In genomic region chr4:48445704-48446103, GRCh38 we compare ENCODE assay signal across 1 cellular context.
TF ChIP-seq lines count a peak whose summit lies in the region.

No MANE protein-coding gene starts in this region.

TF ChIP-seq in liver, 16 proteins besides CTCF, POLR2A, EP300 and RAD21 (continued from another document):
- TF ChIP-seq ATF3 (IDR thresholded peaks at IDR 0.05): no peak
- TF ChIP-seq YY1 (IDR thresholded peaks at IDR 0.05): no peak
- TF ChIP-seq, protein P1, sequence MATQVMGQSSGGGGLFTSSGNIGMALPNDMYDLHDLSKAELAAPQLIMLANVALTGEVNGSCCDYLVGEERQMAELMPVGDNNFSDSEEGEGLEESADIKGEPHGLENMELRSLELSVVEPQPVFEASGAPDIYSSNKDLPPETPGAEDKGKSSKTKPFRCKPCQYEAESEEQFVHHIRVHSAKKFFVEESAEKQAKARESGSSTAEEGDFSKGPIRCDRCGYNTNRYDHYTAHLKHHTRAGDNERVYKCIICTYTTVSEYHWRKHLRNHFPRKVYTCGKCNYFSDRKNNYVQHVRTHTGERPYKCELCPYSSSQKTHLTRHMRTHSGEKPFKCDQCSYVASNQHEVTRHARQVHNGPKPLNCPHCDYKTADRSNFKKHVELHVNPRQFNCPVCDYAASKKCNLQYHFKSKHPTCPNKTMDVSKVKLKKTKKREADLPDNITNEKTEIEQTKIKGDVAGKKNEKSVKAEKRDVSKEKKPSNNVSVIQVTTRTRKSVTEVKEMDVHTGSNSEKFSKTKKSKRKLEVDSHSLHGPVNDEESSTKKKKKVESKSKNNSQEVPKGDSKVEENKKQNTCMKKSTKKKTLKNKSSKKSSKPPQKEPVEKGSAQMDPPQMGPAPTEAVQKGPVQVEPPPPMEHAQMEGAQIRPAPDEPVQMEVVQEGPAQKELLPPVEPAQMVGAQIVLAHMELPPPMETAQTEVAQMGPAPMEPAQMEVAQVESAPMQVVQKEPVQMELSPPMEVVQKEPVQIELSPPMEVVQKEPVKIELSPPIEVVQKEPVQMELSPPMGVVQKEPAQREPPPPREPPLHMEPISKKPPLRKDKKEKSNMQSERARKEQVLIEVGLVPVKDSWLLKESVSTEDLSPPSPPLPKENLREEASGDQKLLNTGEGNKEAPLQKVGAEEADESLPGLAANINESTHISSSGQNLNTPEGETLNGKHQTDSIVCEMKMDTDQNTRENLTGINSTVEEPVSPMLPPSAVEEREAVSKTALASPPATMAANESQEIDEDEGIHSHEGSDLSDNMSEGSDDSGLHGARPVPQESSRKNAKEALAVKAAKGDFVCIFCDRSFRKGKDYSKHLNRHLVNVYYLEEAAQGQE (IDR thresholded peaks at IDR 0.05): no peak
- TF ChIP-seq FOXA1 (IDR thresholded peaks at IDR 0.05): no peak
- TF ChIP-seq HNF4G (IDR thresholded peaks at IDR 0.05): no peak
- no peak for TF ChIP-seq EGR1 (IDR thresholded peaks at IDR 0.05; ENCODE audit: low read depth in 2 of 2)
- TF ChIP-seq, protein P2, sequence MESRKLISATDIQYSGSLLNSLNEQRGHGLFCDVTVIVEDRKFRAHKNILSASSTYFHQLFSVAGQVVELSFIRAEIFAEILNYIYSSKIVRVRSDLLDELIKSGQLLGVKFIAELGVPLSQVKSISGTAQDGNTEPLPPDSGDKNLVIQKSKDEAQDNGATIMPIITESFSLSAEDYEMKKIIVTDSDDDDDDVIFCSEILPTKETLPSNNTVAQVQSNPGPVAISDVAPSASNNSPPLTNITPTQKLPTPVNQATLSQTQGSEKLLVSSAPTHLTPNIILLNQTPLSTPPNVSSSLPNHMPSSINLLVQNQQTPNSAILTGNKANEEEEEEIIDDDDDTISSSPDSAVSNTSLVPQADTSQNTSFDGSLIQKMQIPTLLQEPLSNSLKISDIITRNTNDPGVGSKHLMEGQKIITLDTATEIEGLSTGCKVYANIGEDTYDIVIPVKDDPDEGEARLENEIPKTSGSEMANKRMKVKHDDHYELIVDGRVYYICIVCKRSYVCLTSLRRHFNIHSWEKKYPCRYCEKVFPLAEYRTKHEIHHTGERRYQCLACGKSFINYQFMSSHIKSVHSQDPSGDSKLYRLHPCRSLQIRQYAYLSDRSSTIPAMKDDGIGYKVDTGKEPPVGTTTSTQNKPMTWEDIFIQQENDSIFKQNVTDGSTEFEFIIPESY (IDR thresholded peaks at IDR 0.05): no peak
- TF ChIP-seq, protein P3, sequence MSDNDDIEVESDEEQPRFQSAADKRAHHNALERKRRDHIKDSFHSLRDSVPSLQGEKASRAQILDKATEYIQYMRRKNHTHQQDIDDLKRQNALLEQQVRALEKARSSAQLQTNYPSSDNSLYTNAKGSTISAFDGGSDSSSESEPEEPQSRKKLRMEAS (IDR thresholded peaks at IDR 0.05): no peak
